7 cellular contexts compared by ENCODE assay signal in the genomic region with DNA sequence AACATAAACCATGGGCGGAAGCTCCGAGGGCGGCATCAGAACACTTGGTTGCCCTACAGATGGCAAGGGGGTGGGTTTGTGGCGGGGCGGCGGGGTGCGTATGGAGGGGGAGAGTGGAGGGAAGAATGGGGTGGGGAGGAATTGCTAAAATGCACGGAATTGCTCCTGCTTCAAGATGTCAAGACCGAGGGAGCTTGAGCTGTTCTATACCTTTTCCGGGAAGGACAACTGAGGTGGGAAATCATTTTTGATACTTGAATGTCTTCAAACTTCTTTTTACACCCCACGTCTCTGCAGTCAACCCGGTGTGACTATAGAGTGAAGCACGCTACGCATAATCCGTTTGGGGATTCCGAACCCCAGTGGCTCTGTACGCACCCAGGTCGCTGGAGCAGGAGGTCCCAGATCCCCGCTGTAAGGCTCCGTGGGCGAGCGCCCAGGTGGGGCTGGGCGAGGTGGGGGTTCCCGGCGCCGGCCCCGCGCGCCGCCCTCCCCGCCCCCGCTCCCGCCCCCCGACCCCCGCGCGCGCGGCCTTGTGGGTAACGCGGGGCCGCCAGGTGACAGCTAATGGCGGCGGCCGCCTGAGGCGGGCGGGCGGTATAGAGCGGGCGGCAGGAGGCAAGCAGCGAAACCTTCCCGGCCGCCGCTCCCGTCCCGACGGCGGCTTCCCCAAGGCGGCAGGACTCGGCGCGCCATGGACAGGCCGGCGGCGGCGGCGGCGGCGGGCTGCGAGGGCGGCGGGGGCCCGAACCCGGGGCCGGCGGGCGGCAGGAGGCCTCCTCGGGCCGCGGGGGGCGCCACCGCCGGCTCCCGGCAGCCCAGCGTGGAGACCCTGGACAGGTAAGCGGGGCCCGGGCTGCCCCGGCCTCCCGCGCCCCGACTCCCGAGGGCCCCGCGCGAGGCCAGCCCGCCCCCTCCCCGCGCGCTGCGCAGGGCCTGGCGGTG. TPM values are rescaled to one million over a fixed set of nuclear protein-coding genes. Genes with fewer than 3 reads are reported as not detected.
DNase-seq lines count a peak whose midpoint lies in the region; ATAC-seq and TF ChIP-seq lines count a peak whose summit lies in the region.

MTMR1 (plus strand) TSS at position 560 of the 945 bp plus-strand sequence; CDS start at position 695, 135 bp downstream.

- H3K9me3 ChIP-seq in esophagus squamous epithelium (peaks cover 0 to 8% (median 6%) of the 10 kb centered on the region in 3 donors), upper lobe of left lung (no peaks in the 10 kb centered on the region)

- H3K27me3 Mint-ChIP-seq in nephron (ENCODE audit: low read depth): no peaks in the 10 kb centered on the region

- TF ChIP-seq EP300 in upper lobe of left lung (IDR thresholded peaks at IDR 0.05): no peak

- TF ChIP-seq POLR2A in esophagus squamous epithelium (IDR thresholded peaks at IDR 0.05) (no peak), upper lobe of left lung (IDR thresholded peaks at IDR 0.05) (peak in 1 of 4 donors; percentile 29)

- peaks cover 14% of the 10 kb centered on the region for H3K9me3 Mint-ChIP-seq in nephron

- intact Hi-C loops in esophagus squamous epithelium (cut with DNase I): no loop called here

- H3K4me1 ChIP-seq in esophagus squamous epithelium (peaks cover 0 to 47% (median 3%) of the 10 kb centered on the region in 3 donors), upper lobe of left lung (peaks cover 0 to 10% (median 3%) of the 10 kb centered on the region in 4 donors)

- H3K27ac Mint-ChIP-seq in nephron: peak within 1 kb of the TSS; percentile 93 to 98 (median 93)

- H3K4me1 Mint-ChIP-seq in nephron: peaks cover 20% of the 10 kb centered on the region

- H3K27me3 ChIP-seq in esophagus squamous epithelium: no peaks in the 10 kb centered on the region
- H3K27me3 ChIP-seq in upper lobe of left lung: no peaks in the 10 kb centered on the region

- peaks cover 3% of the 10 kb centered on the region for H3K36me3 Mint-ChIP-seq in nephron (ENCODE audit: low read depth)

- TF ChIP-seq CTCF in esophagus squamous epithelium (IDR thresholded peaks at IDR 0.05): no peak
- no peak for TF ChIP-seq CTCF in nephron (IDR thresholded peaks at IDR 0.05; ENCODE audit: unreplicated experiment in 3 of 3)
- no peak for TF ChIP-seq CTCF in upper lobe of left lung (IDR thresholded peaks at IDR 0.05)

- H3K4me3 ChIP-seq in esophagus squamous epithelium: peak within 1 kb of the TSS; percentile 44 to 74 (median 60)
- peak within 1 kb of the TSS; percentile 41 to 62 (median 59) for H3K4me3 ChIP-seq in upper lobe of left lung

- DNase-seq in NCI-H2171 (lab: John Stamatoyannopoulos, UW) (peak; percentile 47), esophagus squamous epithelium (lab: John Stamatoyannopoulos, UW) (no peak), upper lobe of left lung (peak; percentile 44 to 90)
- peak; percentile 71 for DNase-seq in activated T-cell treated with anti-CD3 and anti-CD28 coated beads, Interleukin-2, amount 50 U/mL, for 1 hour

- peak within 1 kb of the TSS; percentile 91 to 99 (median 94) for H3K27ac ChIP-seq in esophagus squamous epithelium
- peak within 1 kb of the TSS; percentile 84 to 87 (median 86) for H3K27ac ChIP-seq in upper lobe of left lung

- ATAC-seq in GM18519 (IDR thresholded peaks at IDR 0.05; ENCODE audit: low FRiP score, unreplicated experiment): peak; percentile 24
- ATAC-seq in HG02678 (IDR thresholded peaks at IDR 0.05; ENCODE audit: unreplicated experiment): peak; percentile 56
- ATAC-seq in upper lobe of left lung (ENCODE audit: low FRiP score in 2 of 2): peak in 1 of 2 donors; percentile 76

- WGBS in esophagus squamous epithelium, 2 donors: 0 to 49% methylated on average over 4 to 17 of the region's 101 CpGs
- 3 to 37% methylated on average over 10 to 23 of the region's 101 CpGs for WGBS in upper lobe of left lung, 2 donors

- peak within 1 kb of the TSS; percentile 85 to 97 (median 95) for H3K4me3 Mint-ChIP-seq in nephron

- H3K36me3 ChIP-seq in esophagus squamous epithelium: no peaks in the 10 kb centered on the region
- H3K36me3 ChIP-seq in upper lobe of left lung: no peaks in the 10 kb centered on the region

RNA-seq across cellular contexts. Expression of gene MTMR1, which starts in this region (rescaled TPM):
- total RNA-seq in esophagus squamous epithelium: 10 to 100 TPM; 27.9 to 40.1 (median 32.0) TPM
- total RNA-seq in upper lobe of left lung: 10 to 100 TPM; 10.9 to 24.6 (median 20.8) TPM
